ENCODE assay signal across 16 cellular contexts in genomic region chr19:4441994-4442845, GRCh38. TPM values are rescaled to one million over a fixed set of nuclear protein-coding genes. Genes with fewer than 3 reads are reported as not detected.
DNase-seq lines count a peak whose midpoint lies in the region; ATAC-seq and TF ChIP-seq lines count a peak whose summit lies in the region.
"Had no signal": no experiment of that assay in that cellular context is flagged by ENCODE, and none has a peak within 500 bp of the region (broad histone marks: within the 10 kb centered on the region; RNA-seq: fewer than 3 reads in every experiment).

No MANE protein-coding gene starts in this region.

- no peak overlapping the region for H3K4me3 Mint-ChIP-seq in CD4-positive, CD25-positive, alpha-beta regulatory T cell
- no peak overlapping the region for H3K4me3 Mint-ChIP-seq in activated T-helper 1 cell treated with anti-CD3 and anti-CD28 coated beads, Interleukin-12 subunit alpha, Interleukin-12 subunit beta, Interleukin-2, Interleukin-4 antibody, amounts not matched to agents 30 ng/mL and 10 ng/mL and 1 ng/mL, durations not matched to agents 14 hours and 24 hours and 36 hours
- peak overlapping the region in 3 of 5 donors; percentile 13 to 48 (median 35) for H3K4me3 Mint-ChIP-seq in immature natural killer cell

- H3K36me3 ChIP-seq in CD4-positive, CD25-positive, alpha-beta regulatory T cell (ENCODE audit: control insufficient read depth, insufficient read depth, low read length): peaks cover 18% of the 10 kb centered on the region
- H3K36me3 ChIP-seq in H7 (replicated peaks; ENCODE audit: control insufficient read depth, insufficient read depth, low read length) (peaks cover 24% of the 10 kb centered on the region), gastrocnemius medialis (peaks cover 0 to 25% of the 10 kb centered on the region in 2 donors)

- H3K4me1 ChIP-seq in CD4-positive, CD25-positive, alpha-beta regulatory T cell (ENCODE audit: control insufficient read depth, insufficient read depth, low read length, poor library complexity, severe bottlenecking): no peaks in the 10 kb centered on the region
- H3K4me1 ChIP-seq in gastrocnemius medialis: peaks cover 0 to 4% of the 10 kb centered on the region in 2 donors
- H3K4me1 ChIP-seq: prostate gland, vagina had no signal

- in situ Hi-C loops in gastrocnemius medialis (cut with MboI; ENCODE audit: low sequenced_read_pairs in 4 of 4): no loop called here

- intact Hi-C loops in activated T-helper 1 cell treated with anti-CD3 and anti-CD28 coated beads, Interleukin-12 subunit alpha, Interleukin-12 subunit beta, Interleukin-2, Interleukin-4 antibody, amounts not matched to agents 30 ng/mL and 10 ng/mL and 1 ng/mL, durations not matched to agents 14 hours and 24 hours and 36 hours (cut with micrococcal nuclease): no loop called here
- intact Hi-C loops in gastrocnemius medialis (cut with DNase I; ENCODE audit: low total_unique reads) (no loop called here), posterior vena cava (cut with DNase I) (no loop called here)

- H3K36me3 Mint-ChIP-seq in CD4-positive, CD25-positive, alpha-beta regulatory T cell: peaks cover 8% of the 10 kb centered on the region
- peaks cover 18% of the 10 kb centered on the region for H3K36me3 Mint-ChIP-seq in activated T-helper 1 cell treated with anti-CD3 and anti-CD28 coated beads, Interleukin-12 subunit alpha, Interleukin-12 subunit beta, Interleukin-2, Interleukin-4 antibody, amounts not matched to agents 30 ng/mL and 10 ng/mL and 1 ng/mL, durations not matched to agents 14 hours and 24 hours and 36 hours (ENCODE audit: low read depth)
- no peaks in the 10 kb centered on the region for H3K36me3 Mint-ChIP-seq in immature natural killer cell

- ATAC-seq in CD4-positive, CD25-positive, alpha-beta regulatory T cell (ENCODE audit: low read depth in 2 of 2): no peak
- ATAC-seq in gastrocnemius medialis (no peak), HG03571 (IDR thresholded peaks at IDR 0.05; ENCODE audit: unreplicated experiment) (no peak)

- peak overlapping the region in 2 of 3 donors; percentile 61 to 91 for H3K27ac Mint-ChIP-seq in CD4-positive, CD25-positive, alpha-beta regulatory T cell
- H3K27ac Mint-ChIP-seq in activated T-helper 1 cell treated with anti-CD3 and anti-CD28 coated beads, Interleukin-12 subunit alpha, Interleukin-12 subunit beta, Interleukin-2, Interleukin-4 antibody, amounts not matched to agents 30 ng/mL and 10 ng/mL and 1 ng/mL, durations not matched to agents 14 hours and 24 hours and 36 hours: peak overlapping the region; percentile 55
- peak overlapping the region in 4 of 6 donors; percentile 21 to 76 (median 72) for H3K27ac Mint-ChIP-seq in immature natural killer cell

- no peak for DNase-seq in CD4-positive, CD25-positive, alpha-beta regulatory T cell
- peak; percentile 54 for DNase-seq in H7
- DNase-seq in activated T-helper 1 cell treated with anti-CD3 and anti-CD28 coated beads, Interleukin-12 subunit alpha, Interleukin-12 subunit beta, Interleukin-2, Interleukin-4 antibody, amounts not matched to agents 30 ng/mL and 10 ng/mL and 1 ng/mL, durations not matched to agents 14 hours and 24 hours and 36 hours (ENCODE audit: low spot score): no peak
- DNase-seq in immature natural killer cell: no peak
- no peak for DNase-seq in gastrocnemius medialis
- no peak for DNase-seq in posterior vena cava (ENCODE audit: low spot score)
- DNase-seq in stimulated activated CD4-positive, alpha-beta T cell treated with anti-CD3 and anti-CD28 coated beads, Interleukin-2, amount 100 ng/mL, for 48 hours: no peak
- DNase-seq: GF-D8, NCI-H1436, NCI-H446, OCI-M1, spleen had no signal

- H3K27me3 Mint-ChIP-seq in CD4-positive, CD25-positive, alpha-beta regulatory T cell: no peaks in the 10 kb centered on the region
- H3K27me3 Mint-ChIP-seq in activated T-helper 1 cell treated with anti-CD3 and anti-CD28 coated beads, Interleukin-12 subunit alpha, Interleukin-12 subunit beta, Interleukin-2, Interleukin-4 antibody, amounts not matched to agents 30 ng/mL and 10 ng/mL and 1 ng/mL, durations not matched to agents 14 hours and 24 hours and 36 hours (ENCODE audit: insufficient read depth): no peaks in the 10 kb centered on the region
- H3K27me3 Mint-ChIP-seq in immature natural killer cell (ENCODE audit: low read depth in 3 of 3): peaks cover 0 to 4% (median 0%) of the 10 kb centered on the region in 3 donors

- H3K9me3 Mint-ChIP-seq in CD4-positive, CD25-positive, alpha-beta regulatory T cell: no peaks in the 10 kb centered on the region
- no peaks in the 10 kb centered on the region for H3K9me3 Mint-ChIP-seq in activated T-helper 1 cell treated with anti-CD3 and anti-CD28 coated beads, Interleukin-12 subunit alpha, Interleukin-12 subunit beta, Interleukin-2, Interleukin-4 antibody, amounts not matched to agents 30 ng/mL and 10 ng/mL and 1 ng/mL, durations not matched to agents 14 hours and 24 hours and 36 hours
- H3K9me3 Mint-ChIP-seq in immature natural killer cell: no peaks in the 10 kb centered on the region

- no peaks in the 10 kb centered on the region for H3K27me3 ChIP-seq in CD4-positive, CD25-positive, alpha-beta regulatory T cell (ENCODE audit: control insufficient read depth, insufficient read depth, low read length)
- H3K27me3 ChIP-seq in H7 (ENCODE audit: control insufficient read depth, insufficient read depth, low read length): no peaks in the 10 kb centered on the region
- H3K27me3 ChIP-seq in gastrocnemius medialis: no peaks in the 10 kb centered on the region
- H3K27me3 ChIP-seq: spleen, vagina had no signal

- no peaks in the 10 kb centered on the region for H3K9me3 ChIP-seq in CD4-positive, CD25-positive, alpha-beta regulatory T cell (ENCODE audit: control insufficient read depth in 2 of 2, low read length in 2 of 2)
- H3K9me3 ChIP-seq in gastrocnemius medialis: no peaks in the 10 kb centered on the region
- H3K9me3 ChIP-seq: prostate gland, spleen, vagina had no signal

- H3K27ac ChIP-seq in CD4-positive, CD25-positive, alpha-beta regulatory T cell (ENCODE audit: insufficient read depth, low read length, poor library complexity, severe bottlenecking): no peak overlapping the region
- H3K27ac ChIP-seq in gastrocnemius medialis: no peak overlapping the region
- H3K27ac ChIP-seq: KMS-11, prostate gland, vagina had no signal

- peaks cover 0 to 4% (median 0%) of the 10 kb centered on the region in 4 donors for H3K4me1 Mint-ChIP-seq in CD4-positive, CD25-positive, alpha-beta regulatory T cell
- peaks cover 6% of the 10 kb centered on the region for H3K4me1 Mint-ChIP-seq in activated T-helper 1 cell treated with anti-CD3 and anti-CD28 coated beads, Interleukin-12 subunit alpha, Interleukin-12 subunit beta, Interleukin-2, Interleukin-4 antibody, amounts not matched to agents 30 ng/mL and 10 ng/mL and 1 ng/mL, durations not matched to agents 14 hours and 24 hours and 36 hours (ENCODE audit: low read depth)
- no peaks in the 10 kb centered on the region for H3K4me1 Mint-ChIP-seq in immature natural killer cell

- H3K4me3 ChIP-seq in CD4-positive, CD25-positive, alpha-beta regulatory T cell (ENCODE audit: low read depth, low read length): no peak overlapping the region
- H3K4me3 ChIP-seq in H7 (ENCODE audit: insufficient read depth, low read depth, low read length) (no peak overlapping the region), gastrocnemius medialis (no peak overlapping the region)
- H3K4me3 ChIP-seq: prostate gland, spleen, vagina had no signal

- no peak for TF ChIP-seq CTCF in gastrocnemius medialis (IDR thresholded peaks at IDR 0.05 in 4 of 5, conservative IDR thresholded peaks at IDR 0.05 in 1 of 5)

- TF ChIP-seq POLR2A in gastrocnemius medialis (IDR thresholded peaks at IDR 0.05): no peak

RNA-seq across cellular contexts. Expression of gene UBXN6, which starts 15.4 kb away (rescaled TPM):
- 54.2 TPM for total RNA-seq in CD4-positive, CD25-positive, alpha-beta regulatory T cell
- 1 to 10 TPM; 4.6 to 6.4 (median 4.9) TPM for polyA plus RNA-seq in CD4-positive, CD25-positive, alpha-beta regulatory T cell
- total RNA-seq in H7 (2014; rRNA removed; shearing (Covaris generic)): 36.0 and 41.8 TPM in 2 replicates
- 49.5 and 51.0 TPM in 2 replicates for total RNA-seq in activated T-helper 1 cell treated with anti-CD3 and anti-CD28 coated beads, Interleukin-12 subunit alpha, Interleukin-12 subunit beta, Interleukin-2, Interleukin-4 antibody, amounts not matched to agents 30 ng/mL and 10 ng/mL and 1 ng/mL, durations not matched to agents 14 hours and 24 hours and 36 hours
- polyA plus RNA-seq in immature natural killer cell: 1 to 10 TPM; 4.7 to 8.3 (median 6.3) TPM
- 100 to 1,000 TPM in 3 of 4 donors, 10 to 100 TPM in 1; 93.8 to 230 (median 114) TPM for total RNA-seq in gastrocnemius medialis
- total RNA-seq in posterior vena cava: 10 to 100 TPM; 85.1 to 85.5 TPM

RNA-seq across cellular contexts. Expression of gene HDGFL2, which starts 29.9 kb away (rescaled TPM):
- total RNA-seq in CD4-positive, CD25-positive, alpha-beta regulatory T cell: 32.7 TPM
- 10 to 100 TPM; 11.5 to 12.6 (median 12.2) TPM for polyA plus RNA-seq in CD4-positive, CD25-positive, alpha-beta regulatory T cell
- 111 and 116 TPM in 2 replicates for total RNA-seq in H7 (2014; rRNA removed; shearing (Covaris generic))
- total RNA-seq in activated T-helper 1 cell treated with anti-CD3 and anti-CD28 coated beads, Interleukin-12 subunit alpha, Interleukin-12 subunit beta, Interleukin-2, Interleukin-4 antibody, amounts not matched to agents 30 ng/mL and 10 ng/mL and 1 ng/mL, durations not matched to agents 14 hours and 24 hours and 36 hours: 66.4 and 70.0 TPM in 2 replicates
- polyA plus RNA-seq in immature natural killer cell: 10 to 100 TPM in 2 of 3 donors, 1 to 10 TPM in 1; 7.3 to 32.5 (median 16.1) TPM
- total RNA-seq in gastrocnemius medialis (10 to 100 TPM; 46.5 to 83.2 (median 56.1) TPM), posterior vena cava (10 to 100 TPM; 24.6 to 28.1 TPM)

RNA-seq across cellular contexts. Expression of gene CHAF1A, which starts 39.8 kb away (rescaled TPM):
- 28.9 TPM for total RNA-seq in CD4-positive, CD25-positive, alpha-beta regulatory T cell
- 1 to 10 TPM; 2.6 to 5.5 (median 3.6) TPM for polyA plus RNA-seq in CD4-positive, CD25-positive, alpha-beta regulatory T cell
- 121 and 122 TPM in 2 replicates for total RNA-seq in H7 (2014; rRNA removed; shearing (Covaris generic))
- 106 and 107 TPM in 2 replicates for total RNA-seq in activated T-helper 1 cell treated with anti-CD3 and anti-CD28 coated beads, Interleukin-12 subunit alpha, Interleukin-12 subunit beta, Interleukin-2, Interleukin-4 antibody, amounts not matched to agents 30 ng/mL and 10 ng/mL and 1 ng/mL, durations not matched to agents 14 hours and 24 hours and 36 hours
- 1 to 10 TPM; 1.5 to 8.5 (median 2.9) TPM for polyA plus RNA-seq in immature natural killer cell
- total RNA-seq in gastrocnemius medialis (10 to 100 TPM in 2 of 4 donors, 1 to 10 TPM in 2; 7.3 to 15.8 (median 9.7) TPM), posterior vena cava (1 to 10 TPM; 6.0 to 9.5 TPM)

RNA-seq across cellular contexts. Expression of gene SH3GL1, which starts 41.9 kb away (rescaled TPM):
- 54.0 TPM for total RNA-seq in CD4-positive, CD25-positive, alpha-beta regulatory T cell
- 10 to 100 TPM; 13.4 to 23.0 (median 17.6) TPM for polyA plus RNA-seq in CD4-positive, CD25-positive, alpha-beta regulatory T cell
- total RNA-seq in H7 (2014; rRNA removed; shearing (Covaris generic)): 73.1 and 97.7 TPM in 2 replicates
- 50.3 and 54.2 TPM in 2 replicates for total RNA-seq in activated T-helper 1 cell treated with anti-CD3 and anti-CD28 coated beads, Interleukin-12 subunit alpha, Interleukin-12 subunit beta, Interleukin-2, Interleukin-4 antibody, amounts not matched to agents 30 ng/mL and 10 ng/mL and 1 ng/mL, durations not matched to agents 14 hours and 24 hours and 36 hours
- polyA plus RNA-seq in immature natural killer cell: 10 to 100 TPM; 13.8 to 24.6 (median 18.4) TPM
- total RNA-seq in gastrocnemius medialis (10 to 100 TPM; 11.6 to 19.4 (median 15.8) TPM), posterior vena cava (10 to 100 TPM; 77.5 to 88.8 TPM)

Comparison
In these comparisons a context has a peak if more than half of its experiments do, and no peak if none do; other contexts are left out.
1. H3K4me3 Mint-ChIP-seq: peak in immature natural killer cell (3 of 5); none in CD4-positive, CD25-positive, alpha-beta regulatory T cell (0 of 4) and activated T-helper 1 cell treated with anti-CD3 and anti-CD28 coated beads, Interleukin-12 subunit alpha, Interleukin-12 subunit beta, Interleukin-2, Interleukin-4 antibody, amounts not matched to agents 30 ng/mL and 10 ng/mL and 1 ng/mL, durations not matched to agents 14 hours and 24 hours and 36 hours (single experiment).
2. Peak in every context shown above with its lines, with median percentiles within 50 percentile points of each other: H3K27ac Mint-ChIP-seq.